ENCODE assay signal across 8 cellular contexts in genomic region chr11:74748211-74749126, GRCh38. TPM values are rescaled to one million over a fixed set of nuclear protein-coding genes. Genes with fewer than 3 reads are reported as not detected.
DNase-seq lines count a peak whose midpoint lies in the region; ATAC-seq and TF ChIP-seq lines count a peak whose summit lies in the region.

Gene RNF169 (plus strand): TSS chr11:74748849. CDS start chr11:74748881, 32 bp downstream.

- H3K27ac Mint-ChIP-seq in activated CD4-positive, alpha-beta T cell treated with anti-CD3 and anti-CD28 coated beads for 36 hours = peak within 1 kb of the TSS; percentile 73

- peaks cover 29% of the 10 kb centered on the region for H3K4me1 Mint-ChIP-seq in activated CD4-positive, alpha-beta T cell treated with anti-CD3 and anti-CD28 coated beads for 36 hours

- H3K27me3 Mint-ChIP-seq in activated CD4-positive, alpha-beta T cell treated with anti-CD3 and anti-CD28 coated beads for 36 hours = no peaks in the 10 kb centered on the region

- POLR2A ChIA-PET in activated CD4-positive, alpha-beta T cell treated with anti-CD3 and anti-CD28 coated beads for 36 hours (lab: Charles Lee) = no interaction called here

- intact Hi-C loops in activated CD4-positive, alpha-beta T cell treated with anti-CD3 and anti-CD28 coated beads for 36 hours (cut with DNase I, micrococcal nuclease) = loop anchor here in 1 of 2 experiments (1.0 to 10.0 kb wide), 6 partner anchors 155 to 764 kb away; partner anchors contain the start of genes C2CD3, LIPT2, PGM2L1 and PPME1

- peak; percentile 99 for DNase-seq in Ammon's horn (ENCODE audit: low spot score)
- DNase-seq in GM19238 (ENCODE audit: insufficient read length, low spot score) = peak; percentile 98
- peak; percentile 92 to 94 for DNase-seq in NCI-H524 (lab: John Stamatoyannopoulos, UW)
- DNase-seq in activated CD4-positive, alpha-beta T cell treated with anti-CD3 and anti-CD28 coated beads for 36 hours = peak; percentile 93
- peak; percentile 98 for DNase-seq in choroid plexus epithelial cell (ENCODE audit: low read depth)
- DNase-seq in kidney tubule cell (ENCODE audit: low spot score) = peak; percentile 97
- DNase-seq in stimulated activated CD4-positive, alpha-beta T cell treated with anti-CD3 and anti-CD28 coated beads, Interleukin-1b, Interleukin-23, amount 100 ng/mL, for 24 hours (ENCODE audit: low read depth in 4 of 4, low spot score in 1 of 4) = peak; percentile 71 to 84 (median 76)

- H3K4me3 Mint-ChIP-seq in activated CD4-positive, alpha-beta T cell treated with anti-CD3 and anti-CD28 coated beads for 36 hours = peak within 1 kb of the TSS; percentile 80

- H3K9me3 Mint-ChIP-seq in activated CD4-positive, alpha-beta T cell treated with anti-CD3 and anti-CD28 coated beads for 36 hours (ENCODE audit: low read depth) = no peaks in the 10 kb centered on the region

- H3K36me3 Mint-ChIP-seq in activated CD4-positive, alpha-beta T cell treated with anti-CD3 and anti-CD28 coated beads for 36 hours (ENCODE audit: low read depth) = peaks cover 7% of the 10 kb centered on the region

- CTCF ChIA-PET in activated CD4-positive, alpha-beta T cell treated with anti-CD3 and anti-CD28 coated beads for 36 hours (lab: Charles Lee) = interaction anchor here (0.7 to 1.6 kb wide), 8 partner anchors 8 to 1044 kb away, joined by 3 to 5 read pairs (median 3); no protein-coding TSS in a partner anchor

- no peak for TF ChIP-seq CTCF in choroid plexus epithelial cell (conservative IDR thresholded peaks at IDR 0.05; ENCODE audit: low read depth, low read length)

- peak; percentile 96 for ATAC-seq in HG03442 (IDR thresholded peaks at IDR 0.05; ENCODE audit: unreplicated experiment)
- peak; percentile 97 for ATAC-seq in activated CD4-positive, alpha-beta T cell treated with anti-CD3 and anti-CD28 coated beads for 36 hours

- H3K4me3 ChIP-seq in choroid plexus epithelial cell (ENCODE audit: low read depth, low read length) = peak within 1 kb of the TSS; percentile 77

RNA-seq across cellular contexts. Expression of gene RNF169, which starts in this region (rescaled TPM):
- 10 to 100 TPM; 15.3 to 16.0 TPM for total RNA-seq in activated CD4-positive, alpha-beta T cell treated with anti-CD3 and anti-CD28 coated beads for 36 hours

Comparison
In these comparisons a context has a peak if more than half of its experiments do, and no peak if none do; other contexts are left out.
1. Peak in every context shown above with its lines: DNase-seq, ATAC-seq and H3K4me3 ChIP-seq.